Comparison of ENCODE assay signal across 2 cellular contexts in the genomic region with DNA sequence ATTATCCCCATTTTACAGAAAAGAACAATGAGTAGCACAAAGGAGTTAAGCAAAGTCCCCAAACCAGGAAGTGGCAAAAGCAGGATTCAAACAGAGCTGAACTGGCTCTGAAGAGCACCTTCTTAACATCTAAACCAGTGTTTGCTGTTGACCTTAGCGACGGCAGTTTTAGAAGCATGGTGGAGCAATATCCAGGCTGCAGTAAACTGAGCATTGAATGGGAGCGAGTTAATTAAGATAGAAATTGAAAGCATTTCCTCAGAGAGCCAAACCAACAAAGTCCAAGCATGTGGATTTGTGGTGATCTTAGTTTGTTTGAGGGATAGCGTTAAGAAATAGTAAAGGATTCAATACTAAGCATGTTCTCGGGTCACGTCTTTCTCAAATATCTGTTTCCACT.
TF ChIP-seq lines count a peak whose summit lies in the region.

No MANE protein-coding gene starts in this region.

TF ChIP-seq in HCT116, 20 proteins besides CTCF, POLR2A, EP300 and RAD21:
- TF ChIP-seq SIN3A (IDR thresholded peaks at IDR 0.05; ENCODE audit: low read depth): no peak
- no peak for TF ChIP-seq SP1 (IDR thresholded peaks at IDR 0.05; ENCODE audit: low read depth)
- no peak for TF ChIP-seq EZH2 (IDR thresholded peaks at IDR 0.05)
- no peak for TF ChIP-seq EGR1 (IDR thresholded peaks at IDR 0.05; ENCODE audit: low read depth)
- TF ChIP-seq CEBPB (IDR thresholded peaks at IDR 0.05; ENCODE audit: low read depth): no peak
- TF ChIP-seq ZBTB33 (IDR thresholded peaks at IDR 0.05; ENCODE audit: extremely low read depth, insufficient replicate concordance, low read length): no peak
- TF ChIP-seq ELF1 (IDR thresholded peaks at IDR 0.05; ENCODE audit: borderline replicate concordance, low read depth): no peak
- no peak for TF ChIP-seq FOSL1 (IDR thresholded peaks at IDR 0.05; ENCODE audit: low read depth)
- TF ChIP-seq, protein P1, sequence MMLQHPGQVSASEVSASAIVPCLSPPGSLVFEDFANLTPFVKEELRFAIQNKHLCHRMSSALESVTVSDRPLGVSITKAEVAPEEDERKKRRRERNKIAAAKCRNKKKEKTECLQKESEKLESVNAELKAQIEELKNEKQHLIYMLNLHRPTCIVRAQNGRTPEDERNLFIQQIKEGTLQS (IDR thresholded peaks at IDR 0.05): no peak
- TF ChIP-seq ZNF274 (IDR thresholded peaks at IDR 0.05; ENCODE audit: low read depth, low read length): no peak
- no peak for TF ChIP-seq JUND (IDR thresholded peaks at IDR 0.05)
- TF ChIP-seq ZFX (IDR thresholded peaks at IDR 0.05): no peak
- TF ChIP-seq EZH2phosphoT487 (IDR thresholded peaks at IDR 0.05; ENCODE audit: borderline replicate concordance): no peak
- TF ChIP-seq, protein P2, sequence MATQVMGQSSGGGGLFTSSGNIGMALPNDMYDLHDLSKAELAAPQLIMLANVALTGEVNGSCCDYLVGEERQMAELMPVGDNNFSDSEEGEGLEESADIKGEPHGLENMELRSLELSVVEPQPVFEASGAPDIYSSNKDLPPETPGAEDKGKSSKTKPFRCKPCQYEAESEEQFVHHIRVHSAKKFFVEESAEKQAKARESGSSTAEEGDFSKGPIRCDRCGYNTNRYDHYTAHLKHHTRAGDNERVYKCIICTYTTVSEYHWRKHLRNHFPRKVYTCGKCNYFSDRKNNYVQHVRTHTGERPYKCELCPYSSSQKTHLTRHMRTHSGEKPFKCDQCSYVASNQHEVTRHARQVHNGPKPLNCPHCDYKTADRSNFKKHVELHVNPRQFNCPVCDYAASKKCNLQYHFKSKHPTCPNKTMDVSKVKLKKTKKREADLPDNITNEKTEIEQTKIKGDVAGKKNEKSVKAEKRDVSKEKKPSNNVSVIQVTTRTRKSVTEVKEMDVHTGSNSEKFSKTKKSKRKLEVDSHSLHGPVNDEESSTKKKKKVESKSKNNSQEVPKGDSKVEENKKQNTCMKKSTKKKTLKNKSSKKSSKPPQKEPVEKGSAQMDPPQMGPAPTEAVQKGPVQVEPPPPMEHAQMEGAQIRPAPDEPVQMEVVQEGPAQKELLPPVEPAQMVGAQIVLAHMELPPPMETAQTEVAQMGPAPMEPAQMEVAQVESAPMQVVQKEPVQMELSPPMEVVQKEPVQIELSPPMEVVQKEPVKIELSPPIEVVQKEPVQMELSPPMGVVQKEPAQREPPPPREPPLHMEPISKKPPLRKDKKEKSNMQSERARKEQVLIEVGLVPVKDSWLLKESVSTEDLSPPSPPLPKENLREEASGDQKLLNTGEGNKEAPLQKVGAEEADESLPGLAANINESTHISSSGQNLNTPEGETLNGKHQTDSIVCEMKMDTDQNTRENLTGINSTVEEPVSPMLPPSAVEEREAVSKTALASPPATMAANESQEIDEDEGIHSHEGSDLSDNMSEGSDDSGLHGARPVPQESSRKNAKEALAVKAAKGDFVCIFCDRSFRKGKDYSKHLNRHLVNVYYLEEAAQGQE (IDR thresholded peaks at IDR 0.05; ENCODE audit: low read depth): no peak

TF ChIP-seq in IMR-90, 13 proteins besides CTCF, POLR2A, EP300 and RAD21:
- TF ChIP-seq SMC3 (IDR thresholded peaks at IDR 0.05; ENCODE audit: low read depth, low read length) (no peak), CEBPB (IDR thresholded peaks at IDR 0.05; ENCODE audit: low read depth, low read length) (no peak), MXI1 (IDR thresholded peaks at IDR 0.05; ENCODE audit: borderline replicate concordance, low read depth, low read length) (no peak), MAFK (IDR thresholded peaks at IDR 0.05; ENCODE audit: low read depth, low read length) (no peak), RFX5 (IDR thresholded peaks at IDR 0.05; ENCODE audit: low read depth, low read length) (no peak), FOS (IDR thresholded peaks at IDR 0.05; ENCODE audit: low read depth, low read length) (no peak), BHLHE40 (IDR thresholded peaks at IDR 0.05; ENCODE audit: low read depth, low read length) (no peak), RCOR1 (IDR thresholded peaks at IDR 0.05; ENCODE audit: insufficient replicate concordance, low read length) (no peak), NFE2L2 (IDR thresholded peaks at IDR 0.05; ENCODE audit: low read depth, low read length) (no peak), CHD1 (IDR thresholded peaks at IDR 0.05; ENCODE audit: low read depth, low read length) (no peak), MAZ (IDR thresholded peaks at IDR 0.05; ENCODE audit: borderline replicate concordance, low read depth, low read length) (no peak)
- TF ChIP-seq, protein P3, sequence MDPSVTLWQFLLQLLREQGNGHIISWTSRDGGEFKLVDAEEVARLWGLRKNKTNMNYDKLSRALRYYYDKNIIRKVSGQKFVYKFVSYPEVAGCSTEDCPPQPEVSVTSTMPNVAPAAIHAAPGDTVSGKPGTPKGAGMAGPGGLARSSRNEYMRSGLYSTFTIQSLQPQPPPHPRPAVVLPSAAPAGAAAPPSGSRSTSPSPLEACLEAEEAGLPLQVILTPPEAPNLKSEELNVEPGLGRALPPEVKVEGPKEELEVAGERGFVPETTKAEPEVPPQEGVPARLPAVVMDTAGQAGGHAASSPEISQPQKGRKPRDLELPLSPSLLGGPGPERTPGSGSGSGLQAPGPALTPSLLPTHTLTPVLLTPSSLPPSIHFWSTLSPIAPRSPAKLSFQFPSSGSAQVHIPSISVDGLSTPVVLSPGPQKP (IDR thresholded peaks at IDR 0.05; ENCODE audit: borderline replicate concordance, low read depth, low read length): no peak
- TF ChIP-seq, protein P4, sequence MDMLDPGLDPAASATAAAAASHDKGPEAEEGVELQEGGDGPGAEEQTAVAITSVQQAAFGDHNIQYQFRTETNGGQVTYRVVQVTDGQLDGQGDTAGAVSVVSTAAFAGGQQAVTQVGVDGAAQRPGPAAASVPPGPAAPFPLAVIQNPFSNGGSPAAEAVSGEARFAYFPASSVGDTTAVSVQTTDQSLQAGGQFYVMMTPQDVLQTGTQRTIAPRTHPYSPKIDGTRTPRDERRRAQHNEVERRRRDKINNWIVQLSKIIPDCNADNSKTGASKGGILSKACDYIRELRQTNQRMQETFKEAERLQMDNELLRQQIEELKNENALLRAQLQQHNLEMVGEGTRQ (IDR thresholded peaks at IDR 0.05; ENCODE audit: low read depth, low read length): no peak
